Comparison of ENCODE assay signal across 8 cellular contexts in the genomic region with DNA sequence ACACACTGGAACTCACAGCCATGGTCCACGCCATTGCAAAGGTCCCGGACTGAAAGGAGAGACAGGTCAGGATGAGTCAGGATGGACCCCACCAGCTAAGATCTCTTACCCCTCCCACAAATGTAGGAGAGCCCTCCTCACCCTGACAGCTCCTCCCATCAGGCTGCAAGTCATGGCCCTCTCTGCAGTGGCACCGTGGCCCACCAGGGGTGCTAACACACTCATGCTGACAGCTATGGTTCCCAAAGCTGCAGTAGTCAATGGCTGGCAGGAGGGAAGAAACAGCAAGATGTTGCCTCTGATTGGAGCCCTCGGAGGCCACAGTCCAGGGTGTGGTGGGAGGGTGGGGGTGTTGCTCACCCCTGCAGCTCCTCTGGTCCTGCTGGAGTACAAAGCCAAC. TPM values are rescaled to one million over a fixed set of nuclear protein-coding genes. Genes with fewer than 3 reads are reported as not detected.
A peak's percentile ranks its signal among the peaks of the same experiment; 100 is the strongest.
DNase-seq lines count a peak whose midpoint lies in the region; ATAC-seq and TF ChIP-seq lines count a peak whose summit lies in the region.

No MANE protein-coding gene starts in this region.

- no peaks in the 10 kb centered on the region for H3K36me3 ChIP-seq in lower lobe of right lung
- no peaks in the 10 kb centered on the region for H3K36me3 ChIP-seq in body of pancreas (replicated peaks in 1 of 2; ENCODE audit: insufficient read depth in 1 of 2, low read depth in 2 of 2)

- intact Hi-C loops in activated CD4-positive, alpha-beta T cell treated with anti-CD3 and anti-CD28 coated beads, Interleukin-2, amount 10 ng/mL, durations not matched to agents 24 days and 14 days (cut with micrococcal nuclease), result loop anchor here (1.0 to 5.0 kb wide), 2 partner anchors 10 to 451 kb away; no protein-coding TSS in a partner anchor
- intact Hi-C loops in activated CD8-positive, alpha-beta T cell treated with anti-CD3 and anti-CD28 coated beads for 36 hours (cut with micrococcal nuclease), result no loop called here
- intact Hi-C loops in lower lobe of right lung (cut with DNase I), result no loop called here
- intact Hi-C loops in body of pancreas (cut with DNase I), result no loop called here
- intact Hi-C loops in dorsolateral prefrontal cortex (cut with DNase I), result no loop called here

- no peak overlapping the region for H3K4me3 Mint-ChIP-seq in activated CD4-positive, alpha-beta T cell treated with anti-CD3 and anti-CD28 coated beads, Interleukin-2, amount 10 ng/mL, durations not matched to agents 24 days and 14 days
- no peak overlapping the region for H3K4me3 Mint-ChIP-seq in activated CD8-positive, alpha-beta T cell treated with anti-CD3 and anti-CD28 coated beads for 36 hours

- 59 to 61% methylated on average over 3 to 4 of the region's 4 CpGs for WGBS in body of pancreas, 2 donors

- no peaks in the 10 kb centered on the region for H3K4me1 ChIP-seq in lower lobe of right lung
- peaks cover 15% of the 10 kb centered on the region for H3K4me1 ChIP-seq in body of pancreas

- peaks cover 14% of the 10 kb centered on the region for H3K27me3 Mint-ChIP-seq in activated CD4-positive, alpha-beta T cell treated with anti-CD3 and anti-CD28 coated beads, Interleukin-2, amount 10 ng/mL, durations not matched to agents 24 days and 14 days
- peaks cover 33% of the 10 kb centered on the region for H3K27me3 Mint-ChIP-seq in activated CD8-positive, alpha-beta T cell treated with anti-CD3 and anti-CD28 coated beads for 36 hours

- H3K9me3 ChIP-seq in lower lobe of right lung (no peaks in the 10 kb centered on the region), body of pancreas (no peaks in the 10 kb centered on the region)

- no peak for TF ChIP-seq POLR2A in body of pancreas (IDR thresholded peaks at IDR 0.05)

- TF ChIP-seq CTCF in activated CD8-positive, alpha-beta T cell treated with anti-CD3 and anti-CD28 coated beads for 36 hours (IDR thresholded peaks at IDR 0.05), result peak; percentile 47
- TF ChIP-seq CTCF in lower lobe of right lung (IDR thresholded peaks at IDR 0.05) (peak; percentile 9), body of pancreas (IDR thresholded peaks at IDR 0.05) (peak in 3 of 7 experiments; percentile 9 to 34 (median 24)), dorsolateral prefrontal cortex (IDR thresholded peaks at IDR 0.05 in 54 of 56, conservative IDR thresholded peaks at IDR 0.05 in 2 of 56; ENCODE audit: low read depth in 1 of 56, partially characterized antibody in 56 of 56) (peak in 6 of 56 donors; percentile 8 to 24 (median 15))

- peak; percentile 81 for ATAC-seq in activated CD8-positive, alpha-beta T cell treated with anti-CD3 and anti-CD28 coated beads for 36 hours
- ATAC-seq in lower lobe of right lung (no peak), body of pancreas (no peak)

- H3K27me3 ChIP-seq in lower lobe of right lung (ENCODE audit: low read depth), result peaks cover 24% of the 10 kb centered on the region
- H3K27me3 ChIP-seq in body of pancreas, result no peaks in the 10 kb centered on the region
- peaks cover 0 to 32% (median 6%) of the 10 kb centered on the region in 45 donors for H3K27me3 ChIP-seq in dorsolateral prefrontal cortex

- peaks cover 5% of the 10 kb centered on the region for H3K36me3 Mint-ChIP-seq in activated CD4-positive, alpha-beta T cell treated with anti-CD3 and anti-CD28 coated beads, Interleukin-2, amount 10 ng/mL, durations not matched to agents 24 days and 14 days (ENCODE audit: low read depth)
- no peaks in the 10 kb centered on the region for H3K36me3 Mint-ChIP-seq in activated CD8-positive, alpha-beta T cell treated with anti-CD3 and anti-CD28 coated beads for 36 hours (ENCODE audit: low read depth)

- CTCF ChIA-PET in activated CD8-positive, alpha-beta T cell treated with anti-CD3 and anti-CD28 coated beads for 36 hours (lab: Charles Lee), result interaction anchor here (0.9 to 5.8 kb wide), 11 partner anchors 8 to 470 kb away, joined by 3 to 109 read pairs (median 4); no protein-coding TSS in a partner anchor

- H3K9me3 Mint-ChIP-seq in activated CD4-positive, alpha-beta T cell treated with anti-CD3 and anti-CD28 coated beads, Interleukin-2, amount 10 ng/mL, durations not matched to agents 24 days and 14 days, result no peaks in the 10 kb centered on the region
- no peaks in the 10 kb centered on the region for H3K9me3 Mint-ChIP-seq in activated CD8-positive, alpha-beta T cell treated with anti-CD3 and anti-CD28 coated beads for 36 hours

- H3K4me3 ChIP-seq in lower lobe of right lung, result no peak overlapping the region
- no peak overlapping the region for H3K4me3 ChIP-seq in body of pancreas
- no peak overlapping the region for H3K4me3 ChIP-seq in dorsolateral prefrontal cortex

- POLR2A ChIA-PET in activated CD8-positive, alpha-beta T cell treated with anti-CD3 and anti-CD28 coated beads for 36 hours (lab: Charles Lee), result interaction anchor here (1.4 kb wide), 1 partner anchor 9 kb away, joined by 3 read pairs; no protein-coding TSS in a partner anchor

- H3K27ac Mint-ChIP-seq in activated CD4-positive, alpha-beta T cell treated with anti-CD3 and anti-CD28 coated beads, Interleukin-2, amount 10 ng/mL, durations not matched to agents 24 days and 14 days, result no peak overlapping the region
- H3K27ac Mint-ChIP-seq in activated CD8-positive, alpha-beta T cell treated with anti-CD3 and anti-CD28 coated beads for 36 hours, result no peak overlapping the region

- peaks cover 34% of the 10 kb centered on the region for H3K4me1 Mint-ChIP-seq in activated CD4-positive, alpha-beta T cell treated with anti-CD3 and anti-CD28 coated beads, Interleukin-2, amount 10 ng/mL, durations not matched to agents 24 days and 14 days
- H3K4me1 Mint-ChIP-seq in activated CD8-positive, alpha-beta T cell treated with anti-CD3 and anti-CD28 coated beads for 36 hours (ENCODE audit: low read depth), result peaks cover 24% of the 10 kb centered on the region

- H3K27ac ChIP-seq in lower lobe of right lung (no peak overlapping the region), body of pancreas (no peak overlapping the region), dorsolateral prefrontal cortex (no peak overlapping the region)

- DNase-seq in activated CD4-positive, alpha-beta T cell treated with anti-CD3 and anti-CD28 coated beads, Interleukin-2, amount 10 ng/mL, durations not matched to agents 24 days and 14 days, result peak; percentile 80
- DNase-seq in activated CD4-positive, alpha-beta T cell treated with anti-CD3 and anti-CD28 coated beads, Interleukin-2, amount 50 U/mL, for 1 hour, result no peak
- peak; percentile 85 for DNase-seq in HuH-7.5 (ENCODE audit: low spot score)
- DNase-seq in activated CD8-positive, alpha-beta T cell treated with anti-CD3 and anti-CD28 coated beads for 36 hours, result peak; percentile 78
- no peak for DNase-seq in lower lobe of right lung
- no peak for DNase-seq in NCI-H524 treated with DMSO at 0.1 percent for 48 hours (lab: John Stamatoyannopoulos, UW)
- no peak for DNase-seq in body of pancreas
- DNase-seq in dorsolateral prefrontal cortex, result no peak

RNA-seq across cellular contexts. Expression of a gene that starts 5.7 kb away (rescaled TPM):
- total RNA-seq in activated CD4-positive, alpha-beta T cell treated with anti-CD3 and anti-CD28 coated beads, Interleukin-2, amount 10 ng/mL, durations not matched to agents 24 days and 14 days, result not detected in 2 replicates
- total RNA-seq in activated CD8-positive, alpha-beta T cell treated with anti-CD3 and anti-CD28 coated beads for 36 hours, result not detected
- not detected for total RNA-seq in lower lobe of right lung
- 100 to 1,000 TPM; 306 to 837 TPM for total RNA-seq in body of pancreas
- under 1 TPM in 13 of 120 experiments, not detected in 107; 0.25 to 0.87 (median 0.33) TPM for total RNA-seq in dorsolateral prefrontal cortex

RNA-seq across cellular contexts. Expression of a gene that starts 7.1 kb away (rescaled TPM):
- total RNA-seq in activated CD4-positive, alpha-beta T cell treated with anti-CD3 and anti-CD28 coated beads, Interleukin-2, amount 10 ng/mL, durations not matched to agents 24 days and 14 days, result 1.2 and 1.5 TPM in 2 replicates
- total RNA-seq in activated CD8-positive, alpha-beta T cell treated with anti-CD3 and anti-CD28 coated beads for 36 hours, result 1 to 10 TPM in 1 of 2 experiments, under 1 TPM in 1; 0.74 to 1.2 TPM
- not detected for total RNA-seq in lower lobe of right lung
- total RNA-seq in body of pancreas, result 1 to 10 TPM; 4.9 to 5.3 TPM
- total RNA-seq in dorsolateral prefrontal cortex, result under 1 TPM in 24 of 120 experiments, not detected in 96; 0.19 to 0.68 (median 0.29) TPM

RNA-seq across cellular contexts. Expression of a gene that starts 46.6 kb away (rescaled TPM):
- not detected in 2 replicates for total RNA-seq in activated CD4-positive, alpha-beta T cell treated with anti-CD3 and anti-CD28 coated beads, Interleukin-2, amount 10 ng/mL, durations not matched to agents 24 days and 14 days
- total RNA-seq in activated CD8-positive, alpha-beta T cell treated with anti-CD3 and anti-CD28 coated beads for 36 hours, result not detected
- 1,714 TPM for total RNA-seq in lower lobe of right lung
- total RNA-seq in body of pancreas, result 10 to 100 TPM; 14.5 to 34.0 TPM
- 10 to 100 TPM in 11 of 120 experiments, 1 to 10 TPM in 63, under 1 TPM in 17, not detected in 29; 0.75 to 34.8 (median 2.0) TPM for total RNA-seq in dorsolateral prefrontal cortex

RNA-seq across cellular contexts. Expression of a gene that starts 47.3 kb away (rescaled TPM):
- total RNA-seq in activated CD4-positive, alpha-beta T cell treated with anti-CD3 and anti-CD28 coated beads, Interleukin-2, amount 10 ng/mL, durations not matched to agents 24 days and 14 days, result 177 and 185 TPM in 2 replicates
- 10 to 100 TPM; 21.1 to 22.0 TPM for total RNA-seq in activated CD8-positive, alpha-beta T cell treated with anti-CD3 and anti-CD28 coated beads for 36 hours
- total RNA-seq in lower lobe of right lung, result 259 TPM
- 10 to 100 TPM; 62.0 to 97.6 TPM for total RNA-seq in body of pancreas
- 100 to 1,000 TPM in 16 of 120 experiments, 10 to 100 TPM in 104; 20.8 to 232 (median 66.2) TPM for total RNA-seq in dorsolateral prefrontal cortex

Comparison
In these comparisons a context has a peak if more than half of its experiments do, and no peak if none do; other contexts are left out.
1. DNase-seq: peak in activated CD4-positive, alpha-beta T cell treated with anti-CD3 and anti-CD28 coated beads, Interleukin-2, amount 10 ng/mL, durations not matched to agents 24 days and 14 days (single experiment), HuH-7.5 (single experiment) and activated CD8-positive, alpha-beta T cell treated with anti-CD3 and anti-CD28 coated beads for 36 hours (single experiment); none in activated CD4-positive, alpha-beta T cell treated with anti-CD3 and anti-CD28 coated beads, Interleukin-2, amount 50 U/mL, for 1 hour (single experiment), lower lobe of right lung (single experiment), NCI-H524 treated with DMSO at 0.1 percent for 48 hours (single experiment), body of pancreas (0 of 4) and dorsolateral prefrontal cortex (0 of 10).
2. RNA of a gene that starts 5.7 kb away (total RNA-seq): 306 to 837 TPM in body of pancreas; 0.25 to 0.87 TPM in dorsolateral prefrontal cortex, not detected in activated CD4-positive, alpha-beta T cell treated with anti-CD3 and anti-CD28 coated beads, Interleukin-2, amount 10 ng/mL, durations not matched to agents 24 days and 14 days, not detected in activated CD8-positive, alpha-beta T cell treated with anti-CD3 and anti-CD28 coated beads for 36 hours and not detected in lower lobe of right lung (single experiment); every median in the first group is over 100 times any median in the second.
3. RNA of a gene that starts 46.6 kb away (total RNA-seq): 1,714 TPM in lower lobe of right lung (single experiment); 14.5 to 34.0 TPM in body of pancreas, 0.75 to 34.8 TPM in dorsolateral prefrontal cortex, not detected in activated CD4-positive, alpha-beta T cell treated with anti-CD3 and anti-CD28 coated beads, Interleukin-2, amount 10 ng/mL, durations not matched to agents 24 days and 14 days and not detected in activated CD8-positive, alpha-beta T cell treated with anti-CD3 and anti-CD28 coated beads for 36 hours; every median in the first group is over 10 times any median in the second.